In the genomic region with DNA sequence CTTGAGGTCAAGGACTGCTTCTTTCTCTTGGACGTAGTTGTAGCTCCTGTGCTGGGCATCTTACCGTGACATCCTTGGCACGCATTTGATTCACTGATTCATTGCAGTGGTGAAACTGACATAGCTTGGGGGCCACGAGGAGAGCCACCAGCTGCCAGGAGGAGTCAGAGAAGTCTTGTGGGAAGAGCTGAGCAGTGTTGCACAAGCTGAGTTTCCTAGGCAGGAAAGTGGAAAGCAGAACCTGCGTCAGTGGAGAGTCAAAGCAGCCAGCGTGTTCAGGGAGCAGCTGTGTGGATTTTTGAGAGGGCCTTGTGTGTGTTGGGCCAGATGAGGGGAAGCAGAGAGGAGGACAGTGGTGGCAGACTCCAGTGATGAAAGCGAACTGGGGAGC, we compare ENCODE assay signal across 8 cellular contexts.
A peak's percentile ranks its signal among the peaks of the same experiment; 100 is the strongest.
DNase-seq lines count a peak whose midpoint lies in the region; ATAC-seq and TF ChIP-seq lines count a peak whose summit lies in the region.

No MANE protein-coding gene starts in this region.

- no peaks in the 10 kb centered on the region for H3K9me3 ChIP-seq in tibial artery

- intact Hi-C loops in tibial artery (cut with DNase I; ENCODE audit: low total_unique reads): no loop called here

- H3K36me3 ChIP-seq in tibial artery: no peaks in the 10 kb centered on the region

- H3K27ac Mint-ChIP-seq in activated naive CD8-positive, alpha-beta T cell treated with anti-CD3 and anti-CD28 coated beads, Interleukin-2, amount 50 U/mL, for 24 hours: peak overlapping the region; percentile 84

- H3K27me3 Mint-ChIP-seq in activated naive CD8-positive, alpha-beta T cell treated with anti-CD3 and anti-CD28 coated beads, Interleukin-2, amount 50 U/mL, for 24 hours: no peaks in the 10 kb centered on the region

- DNase-seq in AG08396 (ENCODE audit: low spot score) (peak; percentile 14), HCEC 1CT (peak; percentile 94), iris pigment epithelial cell (ENCODE audit: low read depth) (peak; percentile 95), tibial artery (peak; percentile 82 to 83), COLO668 (lab: John Stamatoyannopoulos, UW; ENCODE audit: unreplicated experiment) (no peak), hepatic stellate cell (ENCODE audit: low spot score) (no peak)
- no peak for DNase-seq in activated naive CD8-positive, alpha-beta T cell treated with anti-CD3 and anti-CD28 coated beads, Interleukin-2, amount 50 U/mL, for 24 hours
- DNase-seq in stimulated activated CD4-positive, alpha-beta T cell treated with anti-CD3 and anti-CD28 coated beads, Interleukin-4, amount 100 ng/mL, for 1 hour: no peak

- ATAC-seq in activated naive CD8-positive, alpha-beta T cell treated with anti-CD3 and anti-CD28 coated beads, Interleukin-2, amount 50 U/mL, for 24 hours: no peak

- H3K27ac ChIP-seq in tibial artery: no peak overlapping the region

- peaks cover 98% of the 10 kb centered on the region for H3K4me1 Mint-ChIP-seq in activated naive CD8-positive, alpha-beta T cell treated with anti-CD3 and anti-CD28 coated beads, Interleukin-2, amount 50 U/mL, for 24 hours

- no peak overlapping the region for H3K4me3 ChIP-seq in tibial artery

- no peak for TF ChIP-seq CTCF in tibial artery (IDR thresholded peaks at IDR 0.05)

- H3K4me1 ChIP-seq in tibial artery: peaks cover 0 to 42% (median 12%) of the 10 kb centered on the region in 4 donors

- H3K27me3 ChIP-seq in tibial artery: no peaks in the 10 kb centered on the region

- no peaks in the 10 kb centered on the region for H3K9me3 Mint-ChIP-seq in activated naive CD8-positive, alpha-beta T cell treated with anti-CD3 and anti-CD28 coated beads, Interleukin-2, amount 50 U/mL, for 24 hours

- H3K4me3 Mint-ChIP-seq in activated naive CD8-positive, alpha-beta T cell treated with anti-CD3 and anti-CD28 coated beads, Interleukin-2, amount 50 U/mL, for 24 hours: peak overlapping the region; percentile 25

- H3K36me3 Mint-ChIP-seq in activated naive CD8-positive, alpha-beta T cell treated with anti-CD3 and anti-CD28 coated beads, Interleukin-2, amount 50 U/mL, for 24 hours (ENCODE audit: low read depth): peaks cover 55% of the 10 kb centered on the region

Comparison
In these comparisons a context has a peak if more than half of its experiments do, and no peak if none do; other contexts are left out.
1. DNase-seq: peak in AG08396 (single experiment), HCEC 1CT (single experiment), iris pigment epithelial cell (single experiment) and tibial artery (2 of 2); none in activated naive CD8-positive, alpha-beta T cell treated with anti-CD3 and anti-CD28 coated beads, Interleukin-2, amount 50 U/mL, for 24 hours (single experiment), stimulated activated CD4-positive, alpha-beta T cell treated with anti-CD3 and anti-CD28 coated beads, Interleukin-4, amount 100 ng/mL, for 1 hour (single experiment), COLO668 (single experiment) and hepatic stellate cell (single experiment).